ENCODE assay signal across 19 cellular contexts in genomic region chr7:1662767-1663166, GRCh38. TPM values are rescaled to one million over a fixed set of nuclear protein-coding genes. Genes with fewer than 3 reads are reported as not detected.
DNase-seq lines count a peak whose midpoint lies in the region; ATAC-seq and TF ChIP-seq lines count a peak whose summit lies in the region.
"Had no signal": no experiment of that assay in that cellular context is flagged by ENCODE, and none has a peak within 500 bp of the region (broad histone marks: within the 10 kb centered on the region; RNA-seq: fewer than 3 reads in every experiment).

No MANE protein-coding gene starts in this region.

- peak overlapping the region in 4 of 5 experiments; percentile 55 to 74 (median 64) for H3K4me3 Mint-ChIP-seq in brain
- H3K4me3 Mint-ChIP-seq: IgD-negative memory B cell had no signal

- H3K9me3 ChIP-seq in heart left ventricle (peaks cover 0 to 3% (median 0%) of the 10 kb centered on the region in 12 donors), aorta (ENCODE audit: control insufficient read depth, low read length) (no peaks in the 10 kb centered on the region), stomach (no peaks in the 10 kb centered on the region)
- H3K9me3 ChIP-seq: colonic mucosa, vagina had no signal

- peaks cover 6% of the 10 kb centered on the region for H3K4me1 Mint-ChIP-seq in brain
- H3K4me1 Mint-ChIP-seq: IgD-negative memory B cell had no signal

- H3K4me1 ChIP-seq in heart left ventricle (peaks cover 0 to 39% (median 22%) of the 10 kb centered on the region in 12 donors), aorta (ENCODE audit: control insufficient read depth in 1 of 2, insufficient read depth in 2 of 2, low read length in 2 of 2) (no peaks in the 10 kb centered on the region), stomach (peaks cover 36 to 40% (median 38%) of the 10 kb centered on the region in 4 donors)

- 73 to 83% (median 81%) methylated on average over 6 to 13 of the region's 13 CpGs for WGBS in heart left ventricle, 4 donors
- 76 to 78% methylated on average over 13 of the region's 13 CpGs for WGBS in aorta, 2 donors
- WGBS in stomach, 5 donors = 61 to 78% (median 67%) methylated on average over 9 to 13 of the region's 13 CpGs

- H3K36me3 ChIP-seq in heart left ventricle (no peaks in the 10 kb centered on the region), aorta (ENCODE audit: control insufficient read depth in 1 of 2, insufficient read depth in 2 of 2, low read length in 1 of 2) (no peaks in the 10 kb centered on the region), stomach (no peaks in the 10 kb centered on the region)
- H3K36me3 ChIP-seq: colonic mucosa, vagina had no signal

- TF ChIP-seq EP300 in stomach (IDR thresholded peaks at IDR 0.05) = no peak

- H3K4me3 ChIP-seq in heart left ventricle (no peak overlapping the region), aorta (ENCODE audit: low read length in 2 of 2) (no peak overlapping the region), stomach (no peak overlapping the region)
- H3K4me3 ChIP-seq: colonic mucosa, GM12878, vagina had no signal

- H3K9me3 Mint-ChIP-seq in brain = peaks cover 0 to 20% (median 8%) of the 10 kb centered on the region in 5 experiments

- H3K27ac Mint-ChIP-seq in brain = no peak overlapping the region
- H3K27ac Mint-ChIP-seq: IgD-negative memory B cell had no signal

- H3K36me3 Mint-ChIP-seq in brain = no peaks in the 10 kb centered on the region
- H3K36me3 Mint-ChIP-seq: IgD-negative memory B cell had no signal

- no peak for ATAC-seq in heart left ventricle
- no peak for ATAC-seq in Right ventricle myocardium inferior
- ATAC-seq in aorta (ENCODE audit: low FRiP score) = no peak
- no peak for ATAC-seq in HG02981 (IDR thresholded peaks at IDR 0.05; ENCODE audit: unreplicated experiment)
- ATAC-seq: GM12878 had no signal

- TF ChIP-seq POLR2A in heart left ventricle (IDR thresholded peaks at IDR 0.05) (no peak), erythroblast (IDR thresholded peaks at IDR 0.05; ENCODE audit: low read length) (no peak), stomach (IDR thresholded peaks at IDR 0.05) (no peak)

- TF ChIP-seq CTCF in heart left ventricle (IDR thresholded peaks at IDR 0.05) = no peak
- no peak for TF ChIP-seq CTCF in brain (conservative IDR thresholded peaks at IDR 0.05)
- TF ChIP-seq CTCF in stomach (IDR thresholded peaks at IDR 0.05) = no peak

- intact Hi-C loops in heart left ventricle (cut with DNase I) = loop anchor here (5.0 to 10.0 kb wide), 7 partner anchors 88 to 685 kb away; partner anchors contain the start of gene PSMG3 (in 2 of the 10)
- intact Hi-C loops in Right ventricle myocardium inferior (cut with DNase I) = loop anchor here (5.0 kb wide), 1 partner anchor 550 kb away; no protein-coding TSS in a partner anchor
- intact Hi-C loops in aorta (cut with DNase I) = loop anchor here (5.0 to 10.0 kb wide), 3 partner anchors 542 to 682 kb away; no protein-coding TSS in a partner anchor
- intact Hi-C loops in stomach (cut with DNase I; ENCODE audit: low total_unique reads) = no loop called here

- H3K27me3 ChIP-seq in heart left ventricle = peaks cover 4 to 53% (median 12%) of the 10 kb centered on the region in 9 donors
- no peaks in the 10 kb centered on the region for H3K27me3 ChIP-seq in aorta (ENCODE audit: control insufficient read depth in 1 of 2, insufficient read depth in 2 of 2, low read length in 1 of 2)
- peaks cover 16 to 81% (median 60%) of the 10 kb centered on the region in 3 donors for H3K27me3 ChIP-seq in stomach
- H3K27me3 ChIP-seq: vagina had no signal

- no peak overlapping the region for H3K27ac ChIP-seq in heart left ventricle
- H3K27ac ChIP-seq in aorta (ENCODE audit: low read depth in 1 of 2, low read length in 2 of 2) = no peak overlapping the region
- no peak overlapping the region for H3K27ac ChIP-seq in stomach
- H3K27ac ChIP-seq: colonic mucosa, vagina had no signal

- H3K27me3 Mint-ChIP-seq in brain = peaks cover 37% of the 10 kb centered on the region

- DNase-seq in heart left ventricle = peak in 4 of 5 donors; percentile 2 to 55 (median 4)
- no peak for DNase-seq in Right ventricle myocardium inferior (ENCODE audit: missing footprints)
- DNase-seq in mesenteric fat pad (ENCODE audit: low spot score) = peak; percentile 51
- DNase-seq in aorta = peak; percentile 35 to 46
- no peak for DNase-seq in erythroblast (lab: John Stamatoyannopoulos, UW)
- no peak for DNase-seq in stomach
- DNase-seq: activated CD4-positive, alpha-beta T cell treated with anti-CD3 and anti-CD28 coated beads for 1 hour; activated naive CD4-positive, alpha-beta T cell; colonic mucosa; mammary epithelial cell; MV-4-11; NCI-H2029; NCI-H524; retina had no signal

RNA-seq across cellular contexts. Expression of gene ELFN1, which starts 7.3 kb away (rescaled TPM):
- total RNA-seq in heart left ventricle (10 to 100 TPM in 1 of 9 donors, 1 to 10 TPM in 8; 3.8 to 18.6 (median 6.8) TPM), Right ventricle myocardium inferior (10.7 TPM), mesenteric fat pad (3.7 TPM), aorta (1 to 10 TPM; 1.2 to 4.8 TPM), stomach (1 to 10 TPM in 1 of 5 donors, under 1 TPM in 3, not detected in 1; 0.43 to 4.3 (median 0.50) TPM)
- polyA plus RNA-seq in heart left ventricle (1 to 10 TPM; 2.6 to 5.9 TPM), brain (ENCODE audit: insufficient read depth, low read depth, low replicate concordance) (1.2 TPM), aorta (under 1 TPM in 1 of 2 donors, not detected in 1; 0.13 TPM), stomach (under 1 TPM; 0.19 to 0.76 (median 0.53) TPM)
- total RNA-seq: GM12878 had no signal

Comparison
In these comparisons a context has a peak if more than half of its experiments do, and no peak if none do; other contexts are left out.
1. DNase-seq: peak in heart left ventricle (4 of 5), mesenteric fat pad (single experiment) and aorta (2 of 2); none in Right ventricle myocardium inferior (single experiment), erythroblast (0 of 2) and stomach (single experiment).